In the genomic region with DNA sequence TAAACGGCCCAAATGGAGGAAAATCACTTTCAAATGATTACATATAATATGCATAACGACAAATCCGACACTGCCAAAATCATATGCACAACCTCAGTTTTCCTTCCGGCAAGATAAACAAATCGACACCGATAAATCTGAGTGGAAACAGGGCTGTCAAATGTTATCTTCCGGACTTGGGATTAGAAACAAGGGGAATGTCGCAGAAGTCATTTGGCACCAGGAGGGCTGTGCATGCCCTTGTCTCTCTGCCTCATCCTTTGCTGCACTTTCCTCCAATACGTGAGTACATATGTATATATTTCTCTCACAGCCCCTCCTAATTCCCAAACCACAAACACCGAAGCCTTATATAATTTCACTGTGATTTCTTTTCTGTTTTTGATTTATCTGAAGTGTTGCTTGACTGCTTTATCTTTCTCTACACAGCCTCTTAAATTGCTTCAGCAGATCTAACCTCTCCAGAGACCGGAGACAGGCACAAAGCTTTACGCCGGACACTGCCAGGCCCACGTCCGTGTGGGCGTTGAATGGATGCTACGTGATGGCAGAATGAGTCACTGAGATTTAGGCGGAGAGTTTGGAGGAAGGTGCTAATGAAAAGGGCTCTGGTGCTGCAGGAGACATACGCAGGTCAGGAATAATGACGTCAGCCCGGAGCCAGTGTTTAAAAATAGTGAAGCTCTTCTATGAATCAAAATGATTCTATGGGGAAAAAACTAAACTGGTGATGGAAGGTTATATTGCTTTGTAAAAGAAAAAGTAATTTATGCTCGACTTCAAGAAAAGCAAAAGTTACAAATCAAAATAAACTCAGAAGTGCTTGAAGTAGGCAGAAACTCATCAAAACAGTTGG, we compare ENCODE assay signal across 9 cellular contexts. TPM values are rescaled to one million over a fixed set of nuclear protein-coding genes. Genes with fewer than 3 reads are reported as not detected.
DNase-seq lines count a peak whose midpoint lies in the region; ATAC-seq and TF ChIP-seq lines count a peak whose summit lies in the region.
"Had no signal": no experiment of that assay in that cellular context is flagged by ENCODE, and none has a peak within 500 bp of the region (broad histone marks: within the 10 kb centered on the region; RNA-seq: fewer than 3 reads in every experiment).

No MANE protein-coding gene starts in this region.

- DNase-seq in Daoy (ENCODE audit: low read depth) = peak; percentile 85
- DNase-seq in NCI-H774 (lab: John Stamatoyannopoulos, UW) = peak; percentile 34
- no peak for DNase-seq in epithelial cell of prostate (ENCODE audit: low read depth, low spot score)
- peak; percentile 28 for DNase-seq in neural progenitor cell (ENCODE audit: low spot score)
- DNase-seq in NCI-H1436 (lab: John Stamatoyannopoulos, UW) = no peak
- no peak for DNase-seq in activated CD8-positive, alpha-beta memory T cell treated with anti-CD3 and anti-CD28 coated beads, Interleukin-2, amount 10 ng/mL, durations not matched to agents 7 days and 5 days
- no peak for DNase-seq in activated effector memory CD4-positive, alpha-beta T cell treated with Interleukin-2 at 50 U/mL for 16 hours
- no peak for DNase-seq in NCI-H2196 (lab: John Stamatoyannopoulos, UW; ENCODE audit: unreplicated experiment)

- no peaks in the 10 kb centered on the region for H3K79me2 ChIP-seq in neural progenitor cell (ENCODE audit: low read depth)

- no peak overlapping the region for H3K4me2 ChIP-seq in neural progenitor cell

- H2AFZ ChIP-seq in neural progenitor cell (replicated peaks) = peak overlapping the region; percentile 73

- H4K20me1 ChIP-seq in neural progenitor cell (ENCODE audit: low read depth) = no peaks in the 10 kb centered on the region

- no peaks in the 10 kb centered on the region for H3F3A ChIP-seq in neural progenitor cell (ENCODE audit: low read depth)

- H3K27ac ChIP-seq in epithelial cell of prostate = peak overlapping the region; percentile 42
- H3K27ac ChIP-seq in neural progenitor cell = no peak overlapping the region
- H3K27ac ChIP-seq: skin epidermis had no signal

- TF ChIP-seq CTCF in neural progenitor cell (IDR thresholded peaks at IDR 0.05) = no peak

- H3K36me3 ChIP-seq in neural progenitor cell = no peaks in the 10 kb centered on the region

- H3K4me1 ChIP-seq in neural progenitor cell = no peaks in the 10 kb centered on the region

- peak overlapping the region; percentile 18 for H3K4me3 Mint-ChIP-seq in neural progenitor cell
- no peak overlapping the region for H3K4me3 Mint-ChIP-seq in activated CD8-positive, alpha-beta memory T cell treated with anti-CD3 and anti-CD28 coated beads, Interleukin-2, amount 10 ng/mL, durations not matched to agents 7 days and 5 days

- H3K36me3 Mint-ChIP-seq in neural progenitor cell = no peaks in the 10 kb centered on the region
- no peaks in the 10 kb centered on the region for H3K36me3 Mint-ChIP-seq in activated CD8-positive, alpha-beta memory T cell treated with anti-CD3 and anti-CD28 coated beads, Interleukin-2, amount 10 ng/mL, durations not matched to agents 7 days and 5 days

- peak overlapping the region; percentile 48 for H3K27ac Mint-ChIP-seq in neural progenitor cell
- H3K27ac Mint-ChIP-seq in activated CD8-positive, alpha-beta memory T cell treated with anti-CD3 and anti-CD28 coated beads, Interleukin-2, amount 10 ng/mL, durations not matched to agents 7 days and 5 days = no peak overlapping the region

- H3K27me3 Mint-ChIP-seq in neural progenitor cell (ENCODE audit: insufficient read depth, low read depth) = peaks cover 3% of the 10 kb centered on the region
- peaks cover 44% of the 10 kb centered on the region for H3K27me3 Mint-ChIP-seq in activated CD8-positive, alpha-beta memory T cell treated with anti-CD3 and anti-CD28 coated beads, Interleukin-2, amount 10 ng/mL, durations not matched to agents 7 days and 5 days

- no peaks in the 10 kb centered on the region for H3K9me3 Mint-ChIP-seq in neural progenitor cell
- H3K9me3 Mint-ChIP-seq in activated CD8-positive, alpha-beta memory T cell treated with anti-CD3 and anti-CD28 coated beads, Interleukin-2, amount 10 ng/mL, durations not matched to agents 7 days and 5 days (ENCODE audit: low read depth) = no peaks in the 10 kb centered on the region

- H3K9me3 ChIP-seq in neural progenitor cell (ENCODE audit: low read depth) = no peaks in the 10 kb centered on the region

- no peak overlapping the region for H3K4me3 ChIP-seq in neural progenitor cell
- H3K4me3 ChIP-seq: skin epidermis had no signal

- no peak overlapping the region for H3K9ac ChIP-seq in neural progenitor cell

- CTCF ChIA-PET in activated CD8-positive, alpha-beta memory T cell treated with anti-CD3 and anti-CD28 coated beads, Interleukin-2, amount 10 ng/mL, durations not matched to agents 7 days and 5 days (lab: Charles Lee) = no interaction called here

- ATAC-seq in activated CD8-positive, alpha-beta memory T cell treated with anti-CD3 and anti-CD28 coated beads, Interleukin-2, amount 10 ng/mL, durations not matched to agents 7 days and 5 days = no peak

- H3K27me3 ChIP-seq in neural progenitor cell = no peaks in the 10 kb centered on the region

- H3K4me1 Mint-ChIP-seq in neural progenitor cell = peaks cover 22% of the 10 kb centered on the region
- H3K4me1 Mint-ChIP-seq in activated CD8-positive, alpha-beta memory T cell treated with anti-CD3 and anti-CD28 coated beads, Interleukin-2, amount 10 ng/mL, durations not matched to agents 7 days and 5 days = no peaks in the 10 kb centered on the region

RNA-seq across cellular contexts. Expression of gene PRELID3B, which starts 21.0 kb away (rescaled TPM):
- 85.1 and 128 TPM in 2 replicates for total RNA-seq in Daoy (2014; rRNA removed; shearing (Covaris generic))
- total RNA-seq in neural progenitor cell (ENCODE audit: low replicate concordance) = 41.3 and 78.8 TPM in 2 replicates
- 100 to 1,000 TPM in 1 of 2 experiments, 10 to 100 TPM in 1; 80.4 to 104 TPM for total RNA-seq in activated CD8-positive, alpha-beta memory T cell treated with anti-CD3 and anti-CD28 coated beads, Interleukin-2, amount 10 ng/mL, durations not matched to agents 7 days and 5 days

RNA-seq across cellular contexts. Expression of gene ATP5F1E, which starts 31.5 kb away (rescaled TPM):
- total RNA-seq in Daoy (2014; rRNA removed; shearing (Covaris generic)) = 26.1 and 44.4 TPM in 2 replicates
- total RNA-seq in neural progenitor cell (ENCODE audit: low replicate concordance) = 24.3 and 29.7 TPM in 2 replicates
- total RNA-seq in activated CD8-positive, alpha-beta memory T cell treated with anti-CD3 and anti-CD28 coated beads, Interleukin-2, amount 10 ng/mL, durations not matched to agents 7 days and 5 days = 10 to 100 TPM; 78.3 to 80.8 TPM

RNA-seq across cellular contexts. Expression of gene TUBB1, which starts 44.4 kb away (rescaled TPM):
- total RNA-seq in Daoy (2014; rRNA removed; shearing (Covaris generic)) = not detected in 2 replicates
- not detected in 2 replicates for total RNA-seq in neural progenitor cell (ENCODE audit: low replicate concordance)
- not detected for total RNA-seq in activated CD8-positive, alpha-beta memory T cell treated with anti-CD3 and anti-CD28 coated beads, Interleukin-2, amount 10 ng/mL, durations not matched to agents 7 days and 5 days

RNA-seq across cellular contexts. Expression of gene CTSZ, which starts 56.5 kb away (rescaled TPM):
- 82.4 and 127 TPM in 2 replicates for total RNA-seq in Daoy (2014; rRNA removed; shearing (Covaris generic))
- total RNA-seq in neural progenitor cell (ENCODE audit: low replicate concordance) = 34.2 and 52.5 TPM in 2 replicates
- 10 to 100 TPM; 39.6 to 48.0 TPM for total RNA-seq in activated CD8-positive, alpha-beta memory T cell treated with anti-CD3 and anti-CD28 coated beads, Interleukin-2, amount 10 ng/mL, durations not matched to agents 7 days and 5 days

Comparison
In these comparisons a context has a peak if more than half of its experiments do, and no peak if none do; other contexts are left out.
1. DNase-seq: peak in Daoy (single experiment), NCI-H774 (single experiment) and neural progenitor cell (single experiment); none in epithelial cell of prostate (single experiment), NCI-H1436 (single experiment), activated CD8-positive, alpha-beta memory T cell treated with anti-CD3 and anti-CD28 coated beads, Interleukin-2, amount 10 ng/mL, durations not matched to agents 7 days and 5 days (single experiment), activated effector memory CD4-positive, alpha-beta T cell treated with Interleukin-2 at 50 U/mL for 16 hours (single experiment) and NCI-H2196 (single experiment).